Comparison of ENCODE assay signal across 8 cellular contexts in the genomic region with DNA sequence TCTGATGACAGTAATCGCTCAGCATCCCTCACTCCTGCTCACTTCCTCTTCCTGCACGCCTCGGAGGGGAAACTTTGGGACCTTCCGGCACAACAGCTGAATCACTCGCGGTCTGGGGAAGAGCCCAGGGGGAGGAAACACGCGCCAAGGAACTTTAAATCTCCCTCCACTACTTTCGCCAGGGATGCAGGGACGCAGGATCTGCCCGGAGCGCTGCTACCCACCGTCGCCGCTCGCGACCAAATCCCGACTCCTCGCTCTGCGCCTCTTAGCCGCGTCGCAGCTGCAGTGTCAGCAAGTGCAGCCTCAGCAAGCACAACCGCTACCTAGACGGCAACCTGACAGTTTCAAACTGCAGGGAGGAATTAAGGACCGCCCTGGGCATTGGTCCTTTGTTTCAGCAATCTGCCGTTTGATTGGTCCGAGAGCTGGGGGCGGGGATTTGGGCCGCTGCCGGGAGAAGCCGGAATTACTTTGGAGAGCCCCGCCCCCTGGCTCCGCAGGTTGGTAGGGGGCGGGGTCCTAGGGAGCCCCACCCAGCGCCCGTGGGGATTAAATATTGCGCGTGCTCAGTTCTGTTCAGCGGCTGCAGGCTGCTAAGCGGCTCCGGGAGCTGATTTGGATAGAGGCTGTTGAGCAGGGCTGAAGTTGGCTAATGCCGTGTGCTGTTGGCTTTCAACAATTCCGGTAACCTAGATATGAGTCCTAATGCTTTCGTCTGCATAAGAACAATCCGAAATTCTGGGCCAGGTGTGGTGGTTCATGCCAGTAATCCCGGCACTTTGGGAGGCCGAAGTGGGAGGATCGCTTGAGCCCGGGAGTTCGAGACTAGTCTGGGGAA. TPM values are rescaled to one million over a fixed set of nuclear protein-coding genes. Genes with fewer than 3 reads are reported as not detected.
DNase-seq lines count a peak whose midpoint lies in the region; FAIRE-seq and TF ChIP-seq lines count a peak whose summit lies in the region.

A gene with protein sequence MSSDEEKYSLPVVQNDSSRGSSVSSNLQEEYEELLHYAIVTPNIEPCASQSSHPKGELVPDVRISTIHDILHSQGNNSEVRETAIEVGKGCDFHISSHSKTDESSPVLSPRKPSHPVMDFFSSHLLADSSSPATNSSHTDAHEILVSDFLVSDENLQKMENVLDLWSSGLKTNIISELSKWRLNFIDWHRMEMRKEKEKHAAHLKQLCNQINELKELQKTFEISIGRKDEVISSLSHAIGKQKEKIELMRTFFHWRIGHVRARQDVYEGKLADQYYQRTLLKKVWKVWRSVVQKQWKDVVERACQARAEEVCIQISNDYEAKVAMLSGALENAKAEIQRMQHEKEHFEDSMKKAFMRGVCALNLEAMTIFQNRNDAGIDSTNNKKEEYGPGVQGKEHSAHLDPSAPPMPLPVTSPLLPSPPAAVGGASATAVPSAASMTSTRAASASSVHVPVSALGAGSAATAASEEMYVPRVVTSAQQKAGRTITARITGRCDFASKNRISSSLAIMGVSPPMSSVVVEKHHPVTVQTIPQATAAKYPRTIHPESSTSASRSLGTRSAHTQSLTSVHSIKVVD (minus strand): TSS at position 356 of the 841 bp plus-strand sequence. CDS start 4,500 bp downstream, outside the sequence.

- DNase-seq in GM04503 (ENCODE audit: low read depth) (peak; percentile 68), HFFc6 (peak; percentile 90), NB4 (ENCODE audit: low read depth) (peak; percentile 97), SK-N-MC (ENCODE audit: low read depth, low spot score) (peak; percentile 92), frontal cortex (ENCODE audit: low spot score in 2 of 2) (peak; percentile 65 to 90), neuronal stem cell (ENCODE audit: low spot score) (peak; percentile 95)
- DNase-seq in activated naive CD4-positive, alpha-beta T cell treated with anti-CD3 and anti-CD28 coated beads, Interleukin-2, amount 10 ng/mL, durations not matched to agents 7 days and 5 days, result peak; percentile 99

- no peak within 1 kb of the TSS for H3K14ac ChIP-seq in neuronal stem cell (ENCODE audit: low read length)

- no peak within 1 kb of the TSS for H2AK5ac ChIP-seq in neuronal stem cell (ENCODE audit: low read depth, low read length)

- H2BK15ac ChIP-seq in neuronal stem cell (ENCODE audit: low read length), result no peak within 1 kb of the TSS

- no CpG with 5 or more reads among the region's 51 CpGs for WGBS in neuronal stem cell (ENCODE audit: extremely low coverage in 2 of 2, insufficient read length in 2 of 2, insufficient replicate concordance in 1 of 2), 2 donors

- H4K91ac ChIP-seq in neuronal stem cell (ENCODE audit: low read depth, low read length, poor library complexity), result no peak within 1 kb of the TSS

- no peak within 1 kb of the TSS for H3K4ac ChIP-seq in neuronal stem cell (ENCODE audit: low read length)

- H3K4me1 Mint-ChIP-seq in HFFc6 (ENCODE audit: low read depth), result peaks cover 27% of the 10 kb centered on the region
- peaks cover 36% of the 10 kb centered on the region for H3K4me1 Mint-ChIP-seq in activated naive CD4-positive, alpha-beta T cell treated with anti-CD3 and anti-CD28 coated beads, Interleukin-2, amount 10 ng/mL, durations not matched to agents 7 days and 5 days

- H2BK5ac ChIP-seq in neuronal stem cell (ENCODE audit: low read length), result no peak within 1 kb of the TSS

- TF ChIP-seq CTCF in HFFc6 (IDR thresholded peaks at IDR 0.05) (no peak), NB4 (IDR thresholded peaks at IDR 0.05; ENCODE audit: low read depth, low read length) (no peak), subcutaneous adipose tissue (IDR thresholded peaks at IDR 0.05; ENCODE audit: low read depth) (no peak)

- H3K27me3 Mint-ChIP-seq in HFFc6 (ENCODE audit: insufficient read depth), result peaks cover 4% of the 10 kb centered on the region; the same call in 1 of the 2 replicates
- H3K27me3 Mint-ChIP-seq in activated naive CD4-positive, alpha-beta T cell treated with anti-CD3 and anti-CD28 coated beads, Interleukin-2, amount 10 ng/mL, durations not matched to agents 7 days and 5 days, result peaks cover 15% of the 10 kb centered on the region

- H3K4me3 ChIP-seq in NB4 (ENCODE audit: low read depth, low read length) (peak within 1 kb of the TSS; percentile 85), SK-N-MC (peak within 1 kb of the TSS; percentile 90), neuronal stem cell (ENCODE audit: low read length in 2 of 2) (peak within 1 kb of the TSS; percentile 89 to 95)

- no peaks in the 10 kb centered on the region for H3K9me3 Mint-ChIP-seq in HFFc6
- H3K9me3 Mint-ChIP-seq in activated naive CD4-positive, alpha-beta T cell treated with anti-CD3 and anti-CD28 coated beads, Interleukin-2, amount 10 ng/mL, durations not matched to agents 7 days and 5 days, result no peaks in the 10 kb centered on the region

- peak within 1 kb of the TSS; percentile 78 for H3K4me2 ChIP-seq in neuronal stem cell (ENCODE audit: insufficient read depth, low read length, poor library complexity, severe bottlenecking)

- H3K18ac ChIP-seq in neuronal stem cell (ENCODE audit: low read length), result peak within 1 kb of the TSS; percentile 87

- H3K79me1 ChIP-seq in neuronal stem cell (ENCODE audit: low read depth, low read length), result peaks cover 5% of the 10 kb centered on the region

- H3K27ac ChIP-seq in SK-N-MC (peak within 1 kb of the TSS; percentile 84), neuronal stem cell (replicated peaks; ENCODE audit: low read length) (peak within 1 kb of the TSS; percentile 78)

- no peak within 1 kb of the TSS for H2BK120ac ChIP-seq in neuronal stem cell (ENCODE audit: low read depth, low read length)

- H3K36me3 Mint-ChIP-seq in HFFc6 (ENCODE audit: low read depth), result peaks cover 6% of the 10 kb centered on the region
- H3K36me3 Mint-ChIP-seq in activated naive CD4-positive, alpha-beta T cell treated with anti-CD3 and anti-CD28 coated beads, Interleukin-2, amount 10 ng/mL, durations not matched to agents 7 days and 5 days, result peaks cover 22% of the 10 kb centered on the region

- peak within 1 kb of the TSS; percentile 98 for H2AFZ ChIP-seq in neuronal stem cell (ENCODE audit: low read length)

- peak; percentile 50 for FAIRE-seq in frontal cortex (lab: Jason Lieb, UNC)

- H3K27ac Mint-ChIP-seq in HFFc6, result peak within 1 kb of the TSS; percentile 97
- H3K27ac Mint-ChIP-seq in activated naive CD4-positive, alpha-beta T cell treated with anti-CD3 and anti-CD28 coated beads, Interleukin-2, amount 10 ng/mL, durations not matched to agents 7 days and 5 days, result peak within 1 kb of the TSS; percentile 100

- H4K8ac ChIP-seq in neuronal stem cell (ENCODE audit: low read depth, low read length), result no peak within 1 kb of the TSS

- peaks cover 0 to 12% (median 0%) of the 10 kb centered on the region in 3 experiments for H3K27me3 ChIP-seq in neuronal stem cell (ENCODE audit: control insufficient read depth in 3 of 3, insufficient read depth in 3 of 3, low read depth in 1 of 3, low read length in 3 of 3)

- peaks cover 20% of the 10 kb centered on the region for H3K36me3 ChIP-seq in SK-N-MC (ENCODE audit: insufficient read depth, low read length)
- peaks cover 3 to 13% of the 10 kb centered on the region in 2 donors for H3K36me3 ChIP-seq in neuronal stem cell (replicated peaks in 1 of 2; ENCODE audit: control insufficient read depth in 2 of 2, insufficient read depth in 2 of 2, low read length in 2 of 2)

- H3K23ac ChIP-seq in neuronal stem cell (ENCODE audit: low read depth, low read length, poor library complexity), result peak within 1 kb of the TSS; percentile 82

- H3K4me1 ChIP-seq in neuronal stem cell (ENCODE audit: control insufficient read depth in 2 of 2, insufficient read depth in 1 of 2, low read depth in 1 of 2, low read length in 2 of 2), result peaks cover 2 to 3% of the 10 kb centered on the region in 2 donors

- no peaks in the 10 kb centered on the region for H3K9me3 ChIP-seq in SK-N-MC (ENCODE audit: low read depth, low read length)
- H3K9me3 ChIP-seq in neuronal stem cell (replicated peaks in 1 of 2; ENCODE audit: control insufficient read depth in 2 of 2, insufficient read depth in 1 of 2, low read depth in 1 of 2, low read length in 2 of 2), result no peaks in the 10 kb centered on the region

- peak within 1 kb of the TSS; percentile 99 for H3K4me3 Mint-ChIP-seq in HFFc6
- H3K4me3 Mint-ChIP-seq in activated naive CD4-positive, alpha-beta T cell treated with anti-CD3 and anti-CD28 coated beads, Interleukin-2, amount 10 ng/mL, durations not matched to agents 7 days and 5 days, result peak within 1 kb of the TSS; percentile 99

- peak; percentile 89 for TF ChIP-seq POLR2A in NB4 (IDR thresholded peaks at IDR 0.05; ENCODE audit: extremely low read depth, insufficient read length)

- H3K9ac ChIP-seq in SK-N-MC (ENCODE audit: insufficient read length) (peak within 1 kb of the TSS; percentile 85), neuronal stem cell (ENCODE audit: low read depth, low read length, poor library complexity) (peak within 1 kb of the TSS; percentile 94)

- CTCF ChIA-PET in activated naive CD4-positive, alpha-beta T cell treated with anti-CD3 and anti-CD28 coated beads, Interleukin-2, amount 10 ng/mL, durations not matched to agents 7 days and 5 days (lab: Charles Lee), result interaction anchor here (0.8 to 1.0 kb wide), 2 partner anchors 539 to 826 kb away, joined by 3 read pairs; no protein-coding TSS in a partner anchor

- no peak within 1 kb of the TSS for H2BK12ac ChIP-seq in neuronal stem cell (ENCODE audit: low read length)

RNA-seq across cellular contexts. Expression of the gene that starts here (rescaled TPM):
- 1 to 10 TPM; 3.7 to 6.9 (median 5.4) TPM for total RNA-seq in HFFc6 (2021; fragmentation: NEBNext Ultra II Directional; extraction: Animal tissue kit (Norgen Biotek cat#: 25700))
- total RNA-seq in frontal cortex (13.0 TPM), subcutaneous adipose tissue (10 to 100 TPM; 10.9 to 17.8 (median 14.9) TPM)
- polyA plus RNA-seq in neuronal stem cell (2013, experiment 1 of 2), result 14.5 TPM
- 14.4 TPM for polyA plus RNA-seq in neuronal stem cell (2013, experiment 2 of 2)

Comparison
In these comparisons a context has a peak if more than half of its experiments do, and no peak if none do; other contexts are left out.
1. Peak in every context shown above with its lines: DNase-seq, H3K4me3 ChIP-seq and H3K27ac ChIP-seq.